In the genomic region with DNA sequence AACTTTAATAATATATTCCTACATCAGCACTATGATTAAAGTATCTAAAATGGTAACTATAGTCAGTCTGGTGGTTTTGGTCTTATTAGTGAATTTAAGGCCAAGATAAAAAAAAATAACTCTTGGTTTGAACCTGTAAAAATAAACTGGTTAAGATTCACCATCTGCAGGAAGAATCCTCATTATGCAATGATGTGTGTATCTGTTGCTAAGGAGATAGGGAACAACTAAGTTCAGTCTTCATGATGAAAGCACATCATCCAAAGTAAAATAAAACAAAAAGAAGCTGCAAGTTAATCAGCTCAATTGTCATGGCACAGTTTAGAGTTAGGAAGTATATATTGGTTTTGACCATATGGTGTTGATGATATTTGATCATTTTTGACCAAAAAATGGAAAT, we compare ENCODE assay signal across 20 cellular contexts.
"Had no signal": no experiment of that assay in that cellular context is flagged by ENCODE, and none has a peak within 500 bp of the region (broad histone marks: within the 10 kb centered on the region; RNA-seq: fewer than 3 reads in every experiment).

No MANE protein-coding gene starts in this region.

- H3K9me3 ChIP-seq: adrenal gland, body of pancreas, left ventricle myocardium inferior, neutrophil, thyroid gland, uterus had no signal

- DNase-seq: activated CD4-positive, alpha-beta memory T cell treated with anti-CD3 and anti-CD28 coated beads for 36 hours; activated CD4-positive, alpha-beta T cell treated with anti-CD3 and anti-CD28 coated beads for 36 hours; activated CD8-positive, alpha-beta memory T cell treated with anti-CD3 and anti-CD28 coated beads, Interleukin-2, amount 10 ng/mL, durations not matched to agents 7 days and 5 days; activated naive CD4-positive, alpha-beta T cell treated with anti-CD3 and anti-CD28 coated beads, Interleukin-2, amount 50 U/mL, for 16 hours; activated T-cell treated with anti-CD3 and anti-CD28 coated beads, Interleukin-2, amount 50 U/mL, for 1 hour; adrenal gland; body of pancreas; effector memory CD8-positive, alpha-beta T cell; foreskin fibroblast; glutamatergic neuron; hypothalamus; left ventricle myocardium inferior; natural killer cell; retina; T-helper 17 cell; thyroid gland; uterus had no signal

- H2AFZ ChIP-seq: parathyroid adenoma had no signal

- H3K27ac ChIP-seq: adrenal gland, body of pancreas, left ventricle myocardium inferior, neutrophil, parathyroid adenoma, thyroid gland, uterus had no signal

- ATAC-seq: activated CD4-positive, alpha-beta T cell treated with anti-CD3 and anti-CD28 coated beads for 36 hours; activated CD8-positive, alpha-beta memory T cell treated with anti-CD3 and anti-CD28 coated beads, Interleukin-2, amount 10 ng/mL, durations not matched to agents 7 days and 5 days; body of pancreas; effector memory CD8-positive, alpha-beta T cell; natural killer cell; stimulated activated memory B cell treated with anti-CD40 and anti-IgM and Interleukin-4, amounts not matched to agents 10 μg/mL and 1 μg/mL and 100 μg/mL, for 72 hours; T-helper 17 cell had no signal

- H3K36me3 ChIP-seq: adrenal gland, left ventricle myocardium inferior, neutrophil, thyroid gland, uterus had no signal

- H3K4me3 ChIP-seq: adrenal gland, body of pancreas, left ventricle myocardium inferior, thyroid gland, uterus had no signal

- H3K27me3 ChIP-seq: adrenal gland, body of pancreas, neutrophil, thyroid gland, uterus had no signal

- H3K9ac ChIP-seq: parathyroid adenoma had no signal

- H3K4me1 ChIP-seq: adrenal gland, body of pancreas, left ventricle myocardium inferior, parathyroid adenoma, thyroid gland, uterus had no signal
